In genomic region chr10:84534168-84534567, GRCh38 we compare ENCODE assay signal across 15 cellular contexts.
DNase-seq lines count a peak whose midpoint lies in the region; ATAC-seq, FAIRE-seq and TF ChIP-seq lines count a peak whose summit lies in the region.
"Had no signal": no experiment of that assay in that cellular context is flagged by ENCODE, and none has a peak within 500 bp of the region (broad histone marks: within the 10 kb centered on the region; RNA-seq: fewer than 3 reads in every experiment).

No MANE protein-coding gene starts in this region.

- FAIRE-seq in D721Med (lab: Jason Lieb, UNC) = no peak

- H3K9me2 ChIP-seq in PC-9 (ENCODE audit: insufficient read depth) = 0 out of 2 replicates have a peak, but pooled peaks cover 4% of the 10 kb centered on the region

- no peaks in the 10 kb centered on the region for H4K20me1 ChIP-seq in PC-9 (ENCODE audit: insufficient read depth)

- peaks cover under 1% of the 10 kb centered on the region; the same call in 1 of the 2 replicates for H3F3A ChIP-seq in PC-9 (ENCODE audit: insufficient read depth, low read depth)

- DNase-seq in D721Med (ENCODE audit: insufficient read length, low spot score) (no peak), PC-9 (no peak), fibroblast of pulmonary artery (ENCODE audit: low read depth) (no peak), NCI-H128 (lab: John Stamatoyannopoulos, UW; ENCODE audit: unreplicated experiment) (no peak), NCI-H526 treated with DMSO at 0.1 percent for 48 hours (lab: John Stamatoyannopoulos, UW) (no peak)
- DNase-seq: activated B cell treated with CpG ODN at 0.5 μM for 24 hours, Caco-2, NCI-H1092 treated with DMSO at 0.1 percent for 48 hours, SJCRH30, spleen had no signal

- BruUV-seq in PC-9 (replicated peaks; lab: Mats Ljungman, UMichigan) = no TSS peak

- H3K4me2 ChIP-seq in PC-9 = no peak overlapping the region

- H3K27me3 ChIP-seq in PC-9 (ENCODE audit: insufficient read depth, low read depth) = no peaks in the 10 kb centered on the region
- H3K27me3 ChIP-seq: body of pancreas, SJCRH30 had no signal

- H3K79me2 ChIP-seq in PC-9 (ENCODE audit: low read depth) = no peaks in the 10 kb centered on the region

- H3K4me3 ChIP-seq in PC-9 (no peak overlapping the region), fibroblast of pulmonary artery (replicated peaks; ENCODE audit: low read depth, low read length) (no peak overlapping the region)
- H3K4me3 ChIP-seq: body of pancreas, lung, SJCRH30, spleen had no signal

- CTCF ChIA-PET in PC-9 (lab: Charles Lee) = interaction anchor here (1.0 kb wide), 1 partner anchor 104 kb away, joined by 6 read pairs; no protein-coding TSS in a partner anchor

- POLR2A ChIA-PET in PC-9 (lab: Charles Lee; ENCODE audit: unreplicated experiment) = no interaction called here

- H3K4me1 ChIP-seq in PC-9 (replicated peaks; ENCODE audit: insufficient read depth) = peaks cover 12% of the 10 kb centered on the region
- H3K4me1 ChIP-seq: body of pancreas, Caco-2, SJCRH30 had no signal

- 0 out of 2 replicates have a peak, but pooled peaks cover 6% of the 10 kb centered on the region for H3K9me3 ChIP-seq in PC-9 (ENCODE audit: insufficient read depth, low read depth)
- H3K9me3 ChIP-seq: body of pancreas, Caco-2, SJCRH30, spleen had no signal

- intact Hi-C loops in PC-9 (cut with micrococcal nuclease; ENCODE audit: unreplicated experiment) = no loop called here

- no peak overlapping the region for H3K27ac ChIP-seq in PC-9
- H3K27ac ChIP-seq: body of pancreas, SJCRH30, spleen had no signal

- TF ChIP-seq CTCF in D721Med (IDR thresholded peaks at IDR 0.05; ENCODE audit: insufficient read depth, missing control alignments) (peak; percentile 21), GM12874 (IDR thresholded peaks at IDR 0.05; ENCODE audit: insufficient read depth, low read depth, low read length) (peak; percentile 38; the same call in 1 of the 2 replicates), PC-9 (conservative IDR thresholded peaks at IDR 0.05) (0 out of 2 replicates have a peak, but pooled peaks have one; percentile 30), fibroblast of pulmonary artery (IDR thresholded peaks at IDR 0.05; ENCODE audit: low read length, missing control alignments) (peak; percentile 23)

- H3K36me3 ChIP-seq in PC-9 (ENCODE audit: low read depth) = no peaks in the 10 kb centered on the region
- H3K36me3 ChIP-seq: SJCRH30, spleen had no signal

- no peak for ATAC-seq in HG03025 (IDR thresholded peaks at IDR 0.05; ENCODE audit: low FRiP score, unreplicated experiment)
- no peak for ATAC-seq in GM21717 (IDR thresholded peaks at IDR 0.05; ENCODE audit: unreplicated experiment)
- ATAC-seq: body of pancreas had no signal

- no peak overlapping the region for H2AFZ ChIP-seq in PC-9
